1 cellular context compared by ENCODE assay signal in genomic region chr4:108650212-108651067, GRCh38.
TF ChIP-seq lines count a peak whose summit lies in the region.

TSS of gene OSTC (plus strand) at chr4:108650599. CDS start at chr4:108650656, 57 bp downstream.

TF ChIP-seq in GM12878, 131 proteins besides CTCF, POLR2A, EP300 and RAD21 (continued from another document and continues in another):
- TF ChIP-seq ZNF687 (IDR thresholded peaks at IDR 0.05) (peak; percentile 94), MAX (IDR thresholded peaks at IDR 0.05; ENCODE audit: low read depth, low read length) (peak; percentile 39; the same call in 1 of the 2 replicates), ZNF207 (IDR thresholded peaks at IDR 0.05; ENCODE audit: borderline replicate concordance) (no peak; the same call in none of the 2 replicates), POLR2AphosphoS2 (IDR thresholded peaks at IDR 0.05; ENCODE audit: low read depth, low read length) (peak; percentile 71; the same call in 1 of the 2 replicates), PML (IDR thresholded peaks at IDR 0.05; ENCODE audit: low read length) (peak; percentile 53; the same call in 1 of the 2 replicates), MEF2B (IDR thresholded peaks at IDR 0.05; ENCODE audit: partially characterized antibody, poor library complexity, severe bottlenecking) (no peak), ZNF274 (IDR thresholded peaks at IDR 0.05; ENCODE audit: insufficient read depth, insufficient read length) (no peak), NFYA (IDR thresholded peaks at IDR 0.05; ENCODE audit: borderline replicate concordance, low read depth, low read length) (no peak), NBN (IDR thresholded peaks at IDR 0.05) (peak; percentile 66; the same call in 1 of the 2 replicates), BHLHE40 (IDR thresholded peaks at IDR 0.05; ENCODE audit: borderline replicate concordance in 1 of 2, low read depth in 2 of 2, low read length in 1 of 2) (no peak; a peak in 1 of 4 replicates), CREM (IDR thresholded peaks at IDR 0.05; ENCODE audit: low read depth) (peak; percentile 44; the same call in 1 of the 2 replicates), RAD51 (IDR thresholded peaks at IDR 0.05) (peak; percentile 90), CREB1 (IDR thresholded peaks at IDR 0.05; ENCODE audit: low read depth) (peak; percentile 78), CBFB (IDR thresholded peaks at IDR 0.05; ENCODE audit: low read depth) (peak; percentile 48; the same call in 1 of the 2 replicates), SUZ12 (IDR thresholded peaks at IDR 0.05; ENCODE audit: unreplicated experiment) (no peak), LARP7 (IDR thresholded peaks at IDR 0.05) (peak; percentile 56; the same call in 1 of the 2 replicates), MYC (IDR thresholded peaks at IDR 0.05; ENCODE audit: insufficient read depth, insufficient read length, insufficient replicate concordance, low read length, severe bottlenecking) (peak; percentile 82), IKZF2 (IDR thresholded peaks at IDR 0.05) (peak; percentile 94 to 98), RUNX3 (IDR thresholded peaks at IDR 0.05; ENCODE audit: low read length) (peak; percentile 38; the same call in 1 of the 2 replicates), STAT3 (IDR thresholded peaks at IDR 0.05; ENCODE audit: low read depth, low read length) (no peak), ATF7 (IDR thresholded peaks at IDR 0.05; ENCODE audit: low read depth) (peak; percentile 83), SMAD5 (IDR thresholded peaks at IDR 0.05; ENCODE audit: low read depth) (peak; percentile 77; the same call in 1 of the 2 replicates), TAF1 (IDR thresholded peaks at IDR 0.05; ENCODE audit: borderline replicate concordance, low read depth, low read length) (peak; percentile 76; the same call in 1 of the 2 replicates), EGR1 (IDR thresholded peaks at IDR 0.05; ENCODE audit: borderline replicate concordance in 1 of 2, low read depth in 2 of 2, low read length in 2 of 2) (0 out of 3 replicates have a peak, but pooled peaks of 1 of the 2 experiments have one; percentile 25), FOXK2 (IDR thresholded peaks at IDR 0.05) (peak; percentile 70), E2F4 (IDR thresholded peaks at IDR 0.05; ENCODE audit: low read depth, low read length) (peak; percentile 76), HDAC2 (IDR thresholded peaks at IDR 0.05) (no peak), HCFC1 (IDR thresholded peaks at IDR 0.05; ENCODE audit: low read length) (peak; percentile 46; the same call in 1 of the 2 replicates), ELK1 (IDR thresholded peaks at IDR 0.05; ENCODE audit: low read depth, low read length) (no peak), FOS (IDR thresholded peaks at IDR 0.05; ENCODE audit: borderline replicate concordance, extremely low read depth, insufficient read length) (no peak), MTA2 (IDR thresholded peaks at IDR 0.05; ENCODE audit: low read depth) (0 out of 2 replicates have a peak, but pooled peaks have one; percentile 7), SP1 (IDR thresholded peaks at IDR 0.05; ENCODE audit: low read depth, low read length) (peak; percentile 67), SIN3A (IDR thresholded peaks at IDR 0.05; ENCODE audit: low read depth, low read length) (peak; percentile 57; the same call in 1 of the 2 replicates), ASH2L (IDR thresholded peaks at IDR 0.05; ENCODE audit: borderline replicate concordance, low read depth) (no peak), TBL1XR1 (IDR thresholded peaks at IDR 0.05; ENCODE audit: low read depth, low read length) (no peak), E4F1 (IDR thresholded peaks at IDR 0.05; ENCODE audit: borderline replicate concordance, partially characterized antibody) (peak; percentile 51), NR2F1 (conservative IDR thresholded peaks at IDR 0.05) (peak; percentile 26; the same call in 1 of the 2 replicates), EED (IDR thresholded peaks at IDR 0.05; ENCODE audit: low read depth) (0 out of 2 replicates have a peak, but pooled peaks have one; percentile 45), ATF3 (IDR thresholded peaks at IDR 0.05; ENCODE audit: borderline replicate concordance, extremely low read depth, low read depth, low read length) (peak; percentile 23; the same call in 1 of the 2 replicates), POLR2AphosphoS5 (IDR thresholded peaks at IDR 0.05; ENCODE audit: low read length) (peak; percentile 92), KLF5 (IDR thresholded peaks at IDR 0.05; ENCODE audit: partially characterized antibody) (peak; percentile 70), E2F8 (IDR thresholded peaks at IDR 0.05; ENCODE audit: low read depth, partially characterized antibody) (peak; percentile 66), ZBTB40 (IDR thresholded peaks at IDR 0.05; ENCODE audit: borderline replicate concordance) (peak; percentile 83), EZH2 (IDR thresholded peaks at IDR 0.05; ENCODE audit: borderline replicate concordance, control insufficient read depth, low read depth, low read length) (no peak), RBBP5 (conservative IDR thresholded peaks at IDR 0.05) (0 out of 2 replicates have a peak, but pooled peaks have one; percentile 32), JUND (IDR thresholded peaks at IDR 0.05; ENCODE audit: low read depth, low read length) (no peak), RFX5 (IDR thresholded peaks at IDR 0.05; ENCODE audit: low read depth, low read length) (peak; percentile 52; the same call in 1 of the 2 replicates)
